Comparison of ENCODE assay signal across 8 cellular contexts in the genomic region with DNA sequence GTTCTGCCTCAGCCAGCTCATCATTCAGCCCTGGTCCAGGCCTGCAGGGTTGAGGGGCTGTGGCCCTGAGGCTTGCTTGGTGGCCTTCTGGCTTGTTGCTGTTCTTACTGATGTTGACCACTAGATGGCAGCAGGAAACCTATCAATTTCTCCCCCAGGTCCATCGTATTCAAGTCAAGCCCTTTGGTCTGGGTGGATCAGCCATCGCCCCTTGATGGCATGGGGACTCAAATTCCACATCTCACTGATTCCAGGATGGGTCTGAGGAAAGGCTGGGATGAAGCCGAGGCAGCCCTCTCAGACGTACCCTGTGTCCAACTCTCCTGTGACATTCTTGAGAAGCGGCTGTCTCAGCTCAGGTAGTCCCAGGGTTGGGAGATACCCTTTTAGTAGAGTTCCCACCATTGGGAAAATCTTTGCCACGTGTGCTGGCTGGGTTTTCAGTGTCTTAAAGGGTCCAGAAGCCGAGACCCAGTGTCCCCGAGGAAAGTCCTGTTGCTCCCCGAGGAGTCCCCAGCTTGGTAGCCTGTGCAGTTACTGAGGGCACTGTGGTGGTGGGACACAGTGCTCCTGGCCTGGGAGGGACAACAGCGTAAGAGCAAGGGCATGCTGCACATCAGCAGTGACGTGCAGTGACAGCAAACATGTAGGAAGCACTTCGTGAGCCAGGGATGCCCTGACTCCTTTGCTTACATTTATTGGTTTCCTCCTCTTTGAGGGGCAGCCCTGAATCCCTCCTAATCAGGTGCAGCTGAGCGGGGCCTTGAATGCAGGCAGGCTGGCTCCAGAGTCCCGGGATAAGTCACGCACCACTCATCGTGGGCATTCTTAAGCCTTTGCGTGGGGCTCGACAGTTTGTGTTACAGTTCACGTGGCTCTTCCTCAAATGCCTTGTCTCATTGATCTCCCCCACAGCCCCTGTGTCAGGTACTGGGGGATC. TPM values are rescaled to one million over a fixed set of nuclear protein-coding genes. Genes with fewer than 3 reads are reported as not detected.
DNase-seq lines count a peak whose midpoint lies in the region; ATAC-seq, FAIRE-seq and TF ChIP-seq lines count a peak whose summit lies in the region.

No MANE protein-coding gene starts in this region.

- intact Hi-C loops in right cardiac atrium (cut with DNase I): loop anchor here (2.0 to 10.0 kb wide), 4 partner anchors 61 to 142 kb away; a partner anchor contains a TSS

- CTCF ChIA-PET in RWPE1 (lab: Yijun Ruan, JAX): interaction anchor here (0.5 to 5.6 kb wide), 5 partner anchors 64 to 1141 kb away, joined by 3 to 99 read pairs (median 3); no protein-coding TSS in a partner anchor

- 75% methylated on average over 19 of the region's 19 CpGs for WGBS in right cardiac atrium

- FAIRE-seq in G401.6 (lab: Jason Lieb, UNC): peak; percentile 92

- peak; percentile 83 for TF ChIP-seq CTCF in LNCaP clone FGC (IDR thresholded peaks at IDR 0.05; ENCODE audit: control insufficient read depth, extremely low read depth, insufficient read depth)
- TF ChIP-seq CTCF in RWPE1 (conservative IDR thresholded peaks at IDR 0.05; ENCODE audit: low read depth): peak; percentile 55
- TF ChIP-seq CTCF in retinal pigment epithelial cell (conservative IDR thresholded peaks at IDR 0.05; ENCODE audit: low read depth, low read length): peak; percentile 80

- no peaks in the 10 kb centered on the region for H3K27me3 ChIP-seq in right cardiac atrium (ENCODE audit: control insufficient read depth, insufficient read depth)

- no peak overlapping the region for H3K4me3 ChIP-seq in LNCaP clone FGC (ENCODE audit: low read depth, low read length)
- H3K4me3 ChIP-seq in right cardiac atrium (ENCODE audit: low read length): no peak overlapping the region
- no peak overlapping the region for H3K4me3 ChIP-seq in retinal pigment epithelial cell (ENCODE audit: low read length)

- ATAC-seq in right cardiac atrium: peak; percentile 34 to 48
- ATAC-seq in HG03196 (IDR thresholded peaks at IDR 0.05; ENCODE audit: unreplicated experiment): no peak
- ATAC-seq in HG03354 (IDR thresholded peaks at IDR 0.05; ENCODE audit: poor library complexity, severe bottlenecking, unreplicated experiment): no peak

- POLR2A ChIA-PET in RWPE1 (lab: Yijun Ruan, JAX; ENCODE audit: low non-redundant PET): no interaction called here

- H3K9me3 ChIP-seq in right cardiac atrium (ENCODE audit: control insufficient read depth, low read length): no peaks in the 10 kb centered on the region

- H3K4me1 ChIP-seq in right cardiac atrium (ENCODE audit: control insufficient read depth, insufficient read depth, low read length): peaks cover 17% of the 10 kb centered on the region

- peak; percentile 43 for DNase-seq in LNCaP clone FGC (ENCODE audit: low read depth)
- peak; percentile 78 for DNase-seq in RWPE1 (ENCODE audit: low spot score)
- peak; percentile 69 for DNase-seq in amniotic epithelial cell (ENCODE audit: low read depth)
- DNase-seq in right cardiac atrium: no peak
- DNase-seq in retinal pigment epithelial cell (ENCODE audit: low read depth): no peak

- H3K27ac ChIP-seq in RWPE1 (no peak overlapping the region), right cardiac atrium (ENCODE audit: low read length) (no peak overlapping the region)

RNA-seq across cellular contexts. Expression of a gene that starts 58.6 kb away (rescaled TPM):
- 100 to 1,000 TPM; 151 to 184 (median 172) TPM for total RNA-seq in right cardiac atrium
- 121 TPM for polyA plus RNA-seq in right cardiac atrium

Comparison
In these comparisons a context has a peak if more than half of its experiments do, and no peak if none do; other contexts are left out.
1. DNase-seq: peak in LNCaP clone FGC (single experiment), RWPE1 (single experiment) and amniotic epithelial cell (single experiment); none in right cardiac atrium (0 of 3) and retinal pigment epithelial cell (single experiment).
2. ATAC-seq: peak in right cardiac atrium (2 of 2); none in HG03196 (single experiment) and HG03354 (single experiment).
3. Peak in every context shown above with its lines, with median percentiles within 50 percentile points of each other: CTCF ChIP-seq.